In the genomic region with DNA sequence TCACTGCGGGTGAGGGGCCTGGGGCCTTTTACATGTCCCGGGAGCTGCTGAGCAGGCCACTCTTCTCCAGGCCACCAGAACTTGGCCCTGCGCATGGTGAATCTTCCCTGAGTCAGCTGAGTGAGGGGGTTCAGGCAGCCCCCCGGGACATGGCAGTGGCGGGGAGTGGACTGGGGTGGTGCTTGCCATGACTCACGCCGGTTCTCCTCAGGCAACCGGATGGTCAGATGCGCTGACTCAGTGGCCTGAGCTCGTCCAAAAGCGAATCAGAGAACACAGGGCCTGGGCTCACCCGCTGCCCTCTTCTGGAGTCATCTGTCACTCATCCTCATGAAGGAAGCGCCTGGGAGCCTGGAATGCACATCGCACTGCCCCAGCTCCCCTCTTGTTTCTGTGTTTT, we compare ENCODE assay signal across 1 cellular context.
TF ChIP-seq lines count a peak whose summit lies in the region.

No MANE protein-coding gene starts in this region.

TF ChIP-seq in GM23338, 12 proteins besides CTCF, POLR2A, EP300 and RAD21 (continued from another document):
- TF ChIP-seq, protein P1, sequence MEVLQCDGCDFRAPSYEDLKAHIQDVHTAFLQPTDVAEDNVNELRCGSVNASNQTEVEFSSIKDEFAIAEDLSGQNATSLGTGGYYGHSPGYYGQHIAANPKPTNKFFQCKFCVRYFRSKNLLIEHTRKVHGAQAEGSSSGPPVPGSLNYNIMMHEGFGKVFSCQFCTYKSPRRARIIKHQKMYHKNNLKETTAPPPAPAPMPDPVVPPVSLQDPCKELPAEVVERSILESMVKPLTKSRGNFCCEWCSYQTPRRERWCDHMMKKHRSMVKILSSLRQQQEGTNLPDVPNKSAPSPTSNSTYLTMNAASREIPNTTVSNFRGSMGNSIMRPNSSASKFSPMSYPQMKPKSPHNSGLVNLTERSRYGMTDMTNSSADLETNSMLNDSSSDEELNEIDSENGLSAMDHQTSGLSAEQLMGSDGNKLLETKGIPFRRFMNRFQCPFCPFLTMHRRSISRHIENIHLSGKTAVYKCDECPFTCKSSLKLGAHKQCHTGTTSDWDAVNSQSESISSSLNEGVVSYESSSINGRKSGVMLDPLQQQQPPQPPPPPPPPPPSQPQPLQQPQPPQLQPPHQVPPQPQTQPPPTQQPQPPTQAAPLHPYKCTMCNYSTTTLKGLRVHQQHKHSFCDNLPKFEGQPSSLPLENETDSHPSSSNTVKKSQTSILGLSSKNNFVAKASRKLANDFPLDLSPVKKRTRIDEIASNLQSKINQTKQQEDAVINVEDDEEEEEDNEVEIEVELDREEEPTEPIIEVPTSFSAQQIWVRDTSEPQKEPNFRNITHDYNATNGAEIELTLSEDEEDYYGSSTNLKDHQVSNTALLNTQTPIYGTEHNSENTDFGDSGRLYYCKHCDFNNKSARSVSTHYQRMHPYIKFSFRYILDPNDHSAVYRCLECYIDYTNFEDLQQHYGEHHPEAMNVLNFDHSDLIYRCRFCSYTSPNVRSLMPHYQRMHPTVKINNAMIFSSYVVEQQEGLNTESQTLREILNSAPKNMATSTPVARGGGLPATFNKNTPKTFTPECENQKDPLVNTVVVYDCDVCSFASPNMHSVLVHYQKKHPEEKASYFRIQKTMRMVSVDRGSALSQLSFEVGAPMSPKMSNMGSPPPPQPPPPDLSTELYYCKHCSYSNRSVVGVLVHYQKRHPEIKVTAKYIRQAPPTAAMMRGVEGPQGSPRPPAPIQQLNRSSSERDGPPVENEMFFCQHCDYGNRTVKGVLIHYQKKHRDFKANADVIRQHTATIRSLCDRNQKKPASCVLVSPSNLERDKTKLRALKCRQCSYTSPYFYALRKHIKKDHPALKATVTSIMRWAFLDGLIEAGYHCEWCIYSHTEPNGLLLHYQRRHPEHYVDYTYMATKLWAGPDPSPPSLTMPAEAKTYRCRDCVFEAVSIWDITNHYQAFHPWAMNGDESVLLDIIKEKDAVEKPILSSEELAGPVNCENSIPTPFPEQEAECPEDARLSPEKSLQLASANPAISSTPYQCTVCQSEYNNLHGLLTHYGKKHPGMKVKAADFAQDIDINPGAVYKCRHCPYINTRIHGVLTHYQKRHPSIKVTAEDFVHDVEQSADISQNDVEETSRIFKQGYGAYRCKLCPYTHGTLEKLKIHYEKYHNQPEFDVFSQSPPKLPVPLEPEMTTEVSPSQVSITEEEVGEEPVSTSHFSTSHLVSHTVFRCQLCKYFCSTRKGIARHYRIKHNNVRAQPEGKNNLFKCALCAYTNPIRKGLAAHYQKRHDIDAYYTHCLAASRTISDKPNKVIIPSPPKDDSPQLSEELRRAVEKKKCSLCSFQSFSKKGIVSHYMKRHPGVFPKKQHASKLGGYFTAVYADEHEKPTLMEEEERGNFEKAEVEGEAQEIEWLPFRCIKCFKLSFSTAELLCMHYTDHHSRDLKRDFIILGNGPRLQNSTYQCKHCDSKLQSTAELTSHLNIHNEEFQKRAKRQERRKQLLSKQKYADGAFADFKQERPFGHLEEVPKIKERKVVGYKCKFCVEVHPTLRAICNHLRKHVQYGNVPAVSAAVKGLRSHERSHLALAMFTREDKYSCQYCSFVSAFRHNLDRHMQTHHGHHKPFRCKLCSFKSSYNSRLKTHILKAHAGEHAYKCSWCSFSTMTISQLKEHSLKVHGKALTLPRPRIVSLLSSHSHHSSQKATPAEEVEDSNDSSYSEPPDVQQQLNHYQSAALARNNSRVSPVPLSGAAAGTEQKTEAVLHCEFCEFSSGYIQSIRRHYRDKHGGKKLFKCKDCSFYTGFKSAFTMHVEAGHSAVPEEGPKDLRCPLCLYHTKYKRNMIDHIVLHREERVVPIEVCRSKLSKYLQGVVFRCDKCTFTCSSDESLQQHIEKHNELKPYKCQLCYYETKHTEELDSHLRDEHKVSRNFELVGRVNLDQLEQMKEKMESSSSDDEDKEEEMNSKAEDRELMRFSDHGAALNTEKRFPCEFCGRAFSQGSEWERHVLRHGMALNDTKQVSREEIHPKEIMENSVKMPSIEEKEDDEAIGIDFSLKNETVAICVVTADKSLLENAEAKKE (CRISPR knock-in tag; IDR thresholded peaks at IDR 0.05), result no peak
- no peak for TF ChIP-seq NANOG (IDR thresholded peaks at IDR 0.05; ENCODE audit: borderline replicate concordance)
- no peak for TF ChIP-seq STAT1 (IDR thresholded peaks at IDR 0.05; ENCODE audit: unreplicated experiment)
- no peak for TF ChIP-seq POLR2AphosphoS5 (IDR thresholded peaks at IDR 0.05; ENCODE audit: low read depth)
- no peak for TF ChIP-seq JUNB (IDR thresholded peaks at IDR 0.05; ENCODE audit: unreplicated experiment)
- TF ChIP-seq, protein P2, sequence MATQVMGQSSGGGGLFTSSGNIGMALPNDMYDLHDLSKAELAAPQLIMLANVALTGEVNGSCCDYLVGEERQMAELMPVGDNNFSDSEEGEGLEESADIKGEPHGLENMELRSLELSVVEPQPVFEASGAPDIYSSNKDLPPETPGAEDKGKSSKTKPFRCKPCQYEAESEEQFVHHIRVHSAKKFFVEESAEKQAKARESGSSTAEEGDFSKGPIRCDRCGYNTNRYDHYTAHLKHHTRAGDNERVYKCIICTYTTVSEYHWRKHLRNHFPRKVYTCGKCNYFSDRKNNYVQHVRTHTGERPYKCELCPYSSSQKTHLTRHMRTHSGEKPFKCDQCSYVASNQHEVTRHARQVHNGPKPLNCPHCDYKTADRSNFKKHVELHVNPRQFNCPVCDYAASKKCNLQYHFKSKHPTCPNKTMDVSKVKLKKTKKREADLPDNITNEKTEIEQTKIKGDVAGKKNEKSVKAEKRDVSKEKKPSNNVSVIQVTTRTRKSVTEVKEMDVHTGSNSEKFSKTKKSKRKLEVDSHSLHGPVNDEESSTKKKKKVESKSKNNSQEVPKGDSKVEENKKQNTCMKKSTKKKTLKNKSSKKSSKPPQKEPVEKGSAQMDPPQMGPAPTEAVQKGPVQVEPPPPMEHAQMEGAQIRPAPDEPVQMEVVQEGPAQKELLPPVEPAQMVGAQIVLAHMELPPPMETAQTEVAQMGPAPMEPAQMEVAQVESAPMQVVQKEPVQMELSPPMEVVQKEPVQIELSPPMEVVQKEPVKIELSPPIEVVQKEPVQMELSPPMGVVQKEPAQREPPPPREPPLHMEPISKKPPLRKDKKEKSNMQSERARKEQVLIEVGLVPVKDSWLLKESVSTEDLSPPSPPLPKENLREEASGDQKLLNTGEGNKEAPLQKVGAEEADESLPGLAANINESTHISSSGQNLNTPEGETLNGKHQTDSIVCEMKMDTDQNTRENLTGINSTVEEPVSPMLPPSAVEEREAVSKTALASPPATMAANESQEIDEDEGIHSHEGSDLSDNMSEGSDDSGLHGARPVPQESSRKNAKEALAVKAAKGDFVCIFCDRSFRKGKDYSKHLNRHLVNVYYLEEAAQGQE (IDR thresholded peaks at IDR 0.05; ENCODE audit: unreplicated experiment), result no peak
- TF ChIP-seq EZH2phosphoT487 (IDR thresholded peaks at IDR 0.05; ENCODE audit: unreplicated experiment), result no peak
- no peak for TF ChIP-seq EZH2 (IDR thresholded peaks at IDR 0.05; ENCODE audit: low read depth, unreplicated experiment)
- no peak for TF ChIP-seq ZNF114 (CRISPR knock-in tag; IDR thresholded peaks at IDR 0.05)
- TF ChIP-seq ZNF331 (CRISPR knock-in tag; IDR thresholded peaks at IDR 0.05; ENCODE audit: low read depth), result no peak
